Comparison of ENCODE assay signal across 8 cellular contexts in the genomic region with DNA sequence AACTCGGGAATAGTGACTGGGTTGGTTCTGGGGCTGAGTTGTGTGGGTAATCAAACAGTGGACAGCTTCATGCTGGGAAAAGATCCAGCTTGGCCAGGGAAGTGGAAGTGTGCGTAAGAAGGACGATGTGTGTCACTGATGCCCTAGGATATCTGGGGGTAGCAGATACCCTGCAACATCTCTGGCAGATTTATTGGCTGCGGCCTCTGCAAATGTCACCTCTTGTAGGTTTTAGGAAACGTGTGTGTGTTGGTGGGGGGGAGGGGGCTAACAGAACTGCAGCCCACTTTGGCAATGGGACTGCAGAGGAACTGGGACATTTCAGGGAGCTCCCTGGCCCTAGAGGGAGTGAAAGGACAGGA. TPM values are rescaled to one million over a fixed set of nuclear protein-coding genes. Genes with fewer than 3 reads are reported as not detected.
DNase-seq lines count a peak whose midpoint lies in the region; ATAC-seq lines count a peak whose summit lies in the region.

No MANE protein-coding gene starts in this region.

- H3K27me3 ChIP-seq in layer of hippocampus (ENCODE audit: control insufficient read depth, insufficient read depth, low read length) (no peaks in the 10 kb centered on the region), stomach smooth muscle (ENCODE audit: control insufficient read depth in 1 of 2, insufficient read depth in 2 of 2, low read length in 2 of 2) (no peaks in the 10 kb centered on the region)

- H3K9me3 ChIP-seq in stomach smooth muscle (ENCODE audit: control insufficient read depth in 2 of 2, low read length in 2 of 2): no peaks in the 10 kb centered on the region

- H3K36me3 ChIP-seq in stomach smooth muscle (ENCODE audit: control insufficient read depth in 2 of 2, insufficient read depth in 2 of 2, low read length in 2 of 2): no peaks in the 10 kb centered on the region

- H3K27ac ChIP-seq in layer of hippocampus (ENCODE audit: low read depth, low read length): peak overlapping the region; percentile 95
- peak overlapping the region; percentile 86 for H3K27ac ChIP-seq in stomach smooth muscle (ENCODE audit: low read length)

- H3K27me3 Mint-ChIP-seq in T-helper 1 cell treated with Interleukin-12 subunit alpha and Interleukin-12 subunit beta and Interleukin-4 antibody, amounts not matched to agents 30 μg/mL and 1 μg/mL, for 36 hours (ENCODE audit: low read depth): peaks cover 21% of the 10 kb centered on the region
- H3K27me3 Mint-ChIP-seq in activated naive CD8-positive, alpha-beta T cell treated with anti-CD3 and anti-CD28 coated beads for 36 hours: peaks cover 24% of the 10 kb centered on the region

- peaks cover 28% of the 10 kb centered on the region for H3K4me1 Mint-ChIP-seq in T-helper 1 cell treated with Interleukin-12 subunit alpha and Interleukin-12 subunit beta and Interleukin-4 antibody, amounts not matched to agents 30 μg/mL and 1 μg/mL, for 36 hours (ENCODE audit: low read depth)
- peaks cover 34% of the 10 kb centered on the region for H3K4me1 Mint-ChIP-seq in activated naive CD8-positive, alpha-beta T cell treated with anti-CD3 and anti-CD28 coated beads for 36 hours

- peak overlapping the region; percentile 49 for H3K27ac Mint-ChIP-seq in T-helper 1 cell treated with Interleukin-12 subunit alpha and Interleukin-12 subunit beta and Interleukin-4 antibody, amounts not matched to agents 30 μg/mL and 1 μg/mL, for 36 hours
- H3K27ac Mint-ChIP-seq in activated naive CD8-positive, alpha-beta T cell treated with anti-CD3 and anti-CD28 coated beads for 36 hours: peak overlapping the region; percentile 49

- H3K4me3 ChIP-seq in stomach smooth muscle (ENCODE audit: low read length in 2 of 2): peak overlapping the region in 1 of 2 donors; percentile 76

- H3K36me3 Mint-ChIP-seq in T-helper 1 cell treated with Interleukin-12 subunit alpha and Interleukin-12 subunit beta and Interleukin-4 antibody, amounts not matched to agents 30 μg/mL and 1 μg/mL, for 36 hours (ENCODE audit: low read depth): peaks cover 3% of the 10 kb centered on the region
- H3K36me3 Mint-ChIP-seq in activated naive CD8-positive, alpha-beta T cell treated with anti-CD3 and anti-CD28 coated beads for 36 hours: no peaks in the 10 kb centered on the region

- peaks cover 66% of the 10 kb centered on the region for H3K4me1 ChIP-seq in stomach smooth muscle (ENCODE audit: control insufficient read depth, insufficient read depth, low read length)

- H3K9me3 Mint-ChIP-seq in T-helper 1 cell treated with Interleukin-12 subunit alpha and Interleukin-12 subunit beta and Interleukin-4 antibody, amounts not matched to agents 30 μg/mL and 1 μg/mL, for 36 hours: no peaks in the 10 kb centered on the region
- H3K9me3 Mint-ChIP-seq in activated naive CD8-positive, alpha-beta T cell treated with anti-CD3 and anti-CD28 coated beads for 36 hours: no peaks in the 10 kb centered on the region

- DNase-seq in T-helper 1 cell (no peak), dedifferentiated amniotic fluid mesenchymal stem cell (ENCODE audit: extremely low spot score) (no peak)
- no peak for DNase-seq in activated naive CD8-positive, alpha-beta T cell treated with anti-CD3 and anti-CD28 coated beads for 36 hours
- no peak for DNase-seq in stimulated activated CD4-positive, alpha-beta T cell treated with anti-CD3 and anti-CD28 coated beads, Interleukin-4, amount 100 ng/mL, for 4 hours

- ATAC-seq in HG03045 (IDR thresholded peaks at IDR 0.05; ENCODE audit: unreplicated experiment): no peak

- H3K4me3 Mint-ChIP-seq in T-helper 1 cell treated with Interleukin-12 subunit alpha and Interleukin-12 subunit beta and Interleukin-4 antibody, amounts not matched to agents 30 μg/mL and 1 μg/mL, for 36 hours: peak overlapping the region; percentile 81
- H3K4me3 Mint-ChIP-seq in activated naive CD8-positive, alpha-beta T cell treated with anti-CD3 and anti-CD28 coated beads for 36 hours: peak overlapping the region; percentile 81

- peak overlapping the region; percentile 51 to 60 for H3K9ac ChIP-seq in stomach smooth muscle (ENCODE audit: low read length in 2 of 2)

RNA-seq across cellular contexts. Expression of gene AGAP3, which starts 1.0 kb away (rescaled TPM):
- total RNA-seq in activated naive CD8-positive, alpha-beta T cell treated with anti-CD3 and anti-CD28 coated beads for 36 hours: 10 to 100 TPM; 24.8 to 25.3 TPM

RNA-seq across cellular contexts. Expression of gene TMUB1, which starts 2.0 kb away (rescaled TPM):
- 10 to 100 TPM; 59.2 to 59.3 TPM for total RNA-seq in activated naive CD8-positive, alpha-beta T cell treated with anti-CD3 and anti-CD28 coated beads for 36 hours

RNA-seq across cellular contexts. Expression of gene FASTK, which starts 4.7 kb away (rescaled TPM):
- 10 to 100 TPM; 65.9 to 68.7 TPM for total RNA-seq in activated naive CD8-positive, alpha-beta T cell treated with anti-CD3 and anti-CD28 coated beads for 36 hours

RNA-seq across cellular contexts. Expression of gene SLC4A2, which starts 25.9 kb away (rescaled TPM):
- 10 to 100 TPM; 66.5 to 69.1 TPM for total RNA-seq in activated naive CD8-positive, alpha-beta T cell treated with anti-CD3 and anti-CD28 coated beads for 36 hours

RNA-seq across cellular contexts. Expression of gene CDK5, which starts 27.6 kb away (rescaled TPM):
- 10 to 100 TPM; 13.3 to 16.0 TPM for total RNA-seq in activated naive CD8-positive, alpha-beta T cell treated with anti-CD3 and anti-CD28 coated beads for 36 hours
